In genomic region chr15:68849477-68849876, GRCh38 we compare ENCODE assay signal across 19 cellular contexts.
"Had no signal": no experiment of that assay in that cellular context is flagged by ENCODE, and none has a peak within 500 bp of the region (broad histone marks: within the 10 kb centered on the region; RNA-seq: fewer than 3 reads in every experiment).

No MANE protein-coding gene starts in this region.

- DNase-seq: colonic mucosa; effector CD8-positive, alpha-beta T cell; mucosa of descending colon; naive B cell; right lobe of liver; small intestine; stimulated activated CD4-positive, alpha-beta T cell treated with anti-CD3 and anti-CD28 coated beads, Interleukin-15, amount 100 ng/mL, for 24 hours; stimulated activated CD4-positive, alpha-beta T cell treated with anti-CD3 and anti-CD28 coated beads, Interleukin-2, amount 100 ng/mL, for 48 hours; stimulated activated naive B cell treated with anti-CD40 and anti-IgM and Interleukin-4, amounts not matched to agents 10 μg/mL and 1 μg/mL and 100 μg/mL, for 72 hours; upper lobe of left lung; uterus had no signal

- H3K9ac ChIP-seq: neural progenitor cell, parathyroid adenoma had no signal

- ATAC-seq: left lobe of liver; mucosa of descending colon; right lobe of liver; stimulated activated naive B cell treated with anti-CD40 and anti-IgM and Interleukin-4, amounts not matched to agents 10 μg/mL and 1 μg/mL and 100 μg/mL, for 72 hours had no signal

- H2AFZ ChIP-seq: neural progenitor cell, parathyroid adenoma had no signal

- H3K4me1 ChIP-seq: colonic mucosa, neural progenitor cell, parathyroid adenoma, right lobe of liver, upper lobe of left lung, uterus had no signal

- H3K9me3 ChIP-seq: colonic mucosa, mucosa of descending colon, right lobe of liver, thoracic aorta, tibial nerve, upper lobe of left lung, uterus had no signal

- H3K27ac ChIP-seq: colonic mucosa, neural progenitor cell, parathyroid adenoma, right lobe of liver, thoracic aorta, tibial nerve, upper lobe of left lung, uterus had no signal

- H3K4me3 ChIP-seq: colonic mucosa, lung, mucosa of descending colon, neural progenitor cell, right lobe of liver, thoracic aorta, tibial nerve, upper lobe of left lung, uterus had no signal

- FAIRE-seq: frontal cortex, keratinocyte, small intestine had no signal

- H3K79me2 ChIP-seq: parathyroid adenoma had no signal

- H3K4me2 ChIP-seq: neural progenitor cell had no signal

- H3K36me3 ChIP-seq: colonic mucosa, neural progenitor cell, right lobe of liver, thoracic aorta, tibial nerve, upper lobe of left lung, uterus had no signal
